1 cellular context compared by ENCODE assay signal in the genomic region with DNA sequence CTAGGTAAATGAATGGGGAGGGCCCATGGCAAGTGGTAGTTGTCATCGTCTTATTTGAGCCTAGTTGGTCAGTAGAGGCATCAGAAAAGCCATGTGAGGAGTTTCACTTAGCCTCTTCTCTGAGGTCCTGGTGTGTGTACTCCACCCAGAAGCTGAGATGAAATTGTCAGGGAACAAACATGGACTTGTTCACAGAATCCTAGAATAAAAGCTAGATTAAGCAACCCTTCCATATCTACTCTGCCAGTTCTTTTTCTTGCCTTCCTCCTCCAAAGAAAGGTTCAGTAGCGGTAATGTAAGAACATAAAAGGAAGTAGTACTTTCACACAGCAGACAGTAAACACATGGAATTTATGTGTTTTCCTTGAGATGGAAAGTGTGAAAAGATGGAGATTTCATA.
TF ChIP-seq lines count a peak whose summit lies in the region.

No MANE protein-coding gene starts in this region.

TF ChIP-seq in A549, 52 proteins besides CTCF, POLR2A, EP300 and RAD21:
- no peak for TF ChIP-seq PBX3 (IDR thresholded peaks at IDR 0.05)
- TF ChIP-seq HOXA7 (CRISPR knock-in tag; IDR thresholded peaks at IDR 0.05): no peak
- no peak for TF ChIP-seq TFCP2L1 (CRISPR knock-in tag; IDR thresholded peaks at IDR 0.05)
- no peak for TF ChIP-seq CEBPB (IDR thresholded peaks at IDR 0.05)
- no peak for TF ChIP-seq NFE2L2 (conservative IDR thresholded peaks at IDR 0.05; ENCODE audit: low read length)
- TF ChIP-seq GATA3 (IDR thresholded peaks at IDR 0.05; ENCODE audit: borderline replicate concordance): no peak
- TF ChIP-seq CBX8 (IDR thresholded peaks at IDR 0.05): no peak
- no peak for TF ChIP-seq ATOH8 (CRISPR knock-in tag; IDR thresholded peaks at IDR 0.05; ENCODE audit: low read depth)
- no peak for TF ChIP-seq FOXS1 (CRISPR knock-in tag; IDR thresholded peaks at IDR 0.05)
- no peak for TF ChIP-seq RFX5 (IDR thresholded peaks at IDR 0.05)
